In genomic region chr19:1131718-1132552, GRCh38 we compare ENCODE assay signal across 8 cellular contexts. TPM values are rescaled to one million over a fixed set of nuclear protein-coding genes. Genes with fewer than 3 reads are reported as not detected.
DNase-seq lines count a peak whose midpoint lies in the region; ATAC-seq and TF ChIP-seq lines count a peak whose summit lies in the region.

No MANE protein-coding gene starts in this region.

- no peaks in the 10 kb centered on the region for H3K36me3 ChIP-seq in neuron (ENCODE audit: insufficient read depth, low read length)
- peaks cover 6 to 12% of the 10 kb centered on the region in 2 donors for H3K36me3 ChIP-seq in stomach smooth muscle (ENCODE audit: control insufficient read depth in 2 of 2, insufficient read depth in 2 of 2, low read length in 2 of 2)

- peak; percentile 39 for ATAC-seq in HG02763 (IDR thresholded peaks at IDR 0.05; ENCODE audit: unreplicated experiment)

- POLR2A ChIA-PET in GM10248 (lab: Yijun Ruan, JAX): interaction anchor here (0.6 to 1.0 kb wide), 3 partner anchors 20 to 224 kb away, joined by 4 to 7 read pairs (median 5); no protein-coding TSS in a partner anchor

- H3K4me1 ChIP-seq in neuron (ENCODE audit: insufficient read depth, low read length) (peaks cover 20% of the 10 kb centered on the region), stomach smooth muscle (ENCODE audit: control insufficient read depth, insufficient read depth, low read length) (peaks cover 26% of the 10 kb centered on the region)

- H3K4me3 ChIP-seq in foreskin fibroblast (ENCODE audit: low read depth in 1 of 2, low read length in 2 of 2): peak overlapping the region; percentile 68 to 74
- H3K4me3 ChIP-seq in neuron (ENCODE audit: low read length): peak overlapping the region; percentile 53
- peak overlapping the region; percentile 71 to 82 for H3K4me3 ChIP-seq in stomach smooth muscle (ENCODE audit: low read length in 2 of 2)

- TF ChIP-seq CTCF in GM10248 (IDR thresholded peaks at IDR 0.05; ENCODE audit: control extremely low read depth, extremely low read depth, low read depth, missing control alignments) (no peak), foreskin fibroblast (IDR thresholded peaks at IDR 0.05; ENCODE audit: low read depth, low read length) (peak; percentile 10)

- DNase-seq in GM10248 (ENCODE audit: extremely low spot score) (peak; percentile 89), foreskin fibroblast (peak; percentile 90 to 97), putamen (ENCODE audit: low spot score) (no peak)
- DNase-seq in activated T-helper 9 cell treated with anti-CD3 and anti-CD28 coated beads, Interleukin-2, amount 50 U/mL, for 16 hours (ENCODE audit: low read depth): peak; percentile 84

- H3K27ac ChIP-seq in stomach smooth muscle (ENCODE audit: low read length): peak overlapping the region; percentile 76

- H3K9ac ChIP-seq in stomach smooth muscle (ENCODE audit: low read length in 2 of 2): peak overlapping the region; percentile 58 to 93

- CTCF ChIA-PET in GM10248 (lab: Yijun Ruan, JAX): interaction anchor here (1.1 to 1.9 kb wide), 6 partner anchors 14 to 91 kb away, joined by 3 to 18 read pairs (median 4); no protein-coding TSS in a partner anchor

- H3K9me3 ChIP-seq in neuron (ENCODE audit: low read length) (no peaks in the 10 kb centered on the region), stomach smooth muscle (ENCODE audit: control insufficient read depth in 2 of 2, low read length in 2 of 2) (no peaks in the 10 kb centered on the region)

- H3K27me3 ChIP-seq in neuron (ENCODE audit: insufficient read depth, low read length) (no peaks in the 10 kb centered on the region), stomach smooth muscle (ENCODE audit: control insufficient read depth in 1 of 2, insufficient read depth in 2 of 2, low read length in 2 of 2) (no peaks in the 10 kb centered on the region)

- H2AFZ ChIP-seq in neuron (ENCODE audit: low read depth, low read length): peak overlapping the region; percentile 74

TF ChIP-seq in PFSK-1, 5 proteins besides CTCF, POLR2A, EP300 and RAD21:
- TF ChIP-seq FOXP2 (optimal IDR thresholded peaks at IDR 0.05; ENCODE audit: borderline replicate concordance, extremely low read depth, extremely low read length, insufficient read depth) (peak; percentile 93), TAF1 (IDR thresholded peaks at IDR 0.05; ENCODE audit: borderline replicate concordance, insufficient read depth, low read length) (0 out of 2 replicates have a peak, but pooled peaks have one; percentile 17), POLR2AphosphoS5 (IDR thresholded peaks at IDR 0.05; ENCODE audit: low read depth, low read length) (0 out of 2 replicates have a peak, but pooled peaks have one; percentile 17)
- TF ChIP-seq, protein P1, sequence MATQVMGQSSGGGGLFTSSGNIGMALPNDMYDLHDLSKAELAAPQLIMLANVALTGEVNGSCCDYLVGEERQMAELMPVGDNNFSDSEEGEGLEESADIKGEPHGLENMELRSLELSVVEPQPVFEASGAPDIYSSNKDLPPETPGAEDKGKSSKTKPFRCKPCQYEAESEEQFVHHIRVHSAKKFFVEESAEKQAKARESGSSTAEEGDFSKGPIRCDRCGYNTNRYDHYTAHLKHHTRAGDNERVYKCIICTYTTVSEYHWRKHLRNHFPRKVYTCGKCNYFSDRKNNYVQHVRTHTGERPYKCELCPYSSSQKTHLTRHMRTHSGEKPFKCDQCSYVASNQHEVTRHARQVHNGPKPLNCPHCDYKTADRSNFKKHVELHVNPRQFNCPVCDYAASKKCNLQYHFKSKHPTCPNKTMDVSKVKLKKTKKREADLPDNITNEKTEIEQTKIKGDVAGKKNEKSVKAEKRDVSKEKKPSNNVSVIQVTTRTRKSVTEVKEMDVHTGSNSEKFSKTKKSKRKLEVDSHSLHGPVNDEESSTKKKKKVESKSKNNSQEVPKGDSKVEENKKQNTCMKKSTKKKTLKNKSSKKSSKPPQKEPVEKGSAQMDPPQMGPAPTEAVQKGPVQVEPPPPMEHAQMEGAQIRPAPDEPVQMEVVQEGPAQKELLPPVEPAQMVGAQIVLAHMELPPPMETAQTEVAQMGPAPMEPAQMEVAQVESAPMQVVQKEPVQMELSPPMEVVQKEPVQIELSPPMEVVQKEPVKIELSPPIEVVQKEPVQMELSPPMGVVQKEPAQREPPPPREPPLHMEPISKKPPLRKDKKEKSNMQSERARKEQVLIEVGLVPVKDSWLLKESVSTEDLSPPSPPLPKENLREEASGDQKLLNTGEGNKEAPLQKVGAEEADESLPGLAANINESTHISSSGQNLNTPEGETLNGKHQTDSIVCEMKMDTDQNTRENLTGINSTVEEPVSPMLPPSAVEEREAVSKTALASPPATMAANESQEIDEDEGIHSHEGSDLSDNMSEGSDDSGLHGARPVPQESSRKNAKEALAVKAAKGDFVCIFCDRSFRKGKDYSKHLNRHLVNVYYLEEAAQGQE (IDR thresholded peaks at IDR 0.05; ENCODE audit: insufficient read depth in 1 of 2, low read depth in 2 of 2, low read length in 2 of 2): no peak; a peak in 1 of 4 replicates
TF ChIP-seq in PFSK-1: peak in this region for 3.

RNA-seq across cellular contexts. Expression of gene GPX4, which starts 28.1 kb away (rescaled TPM):
- polyA plus RNA-seq in PFSK-1 (2012; ENCODE audit: insufficient read length, low read depth): 1,125 TPM

RNA-seq across cellular contexts. Expression of gene POLR2E, which starts 36.8 kb away (rescaled TPM):
- 531 TPM for polyA plus RNA-seq in PFSK-1 (2012; ENCODE audit: insufficient read length, low read depth)

RNA-seq across cellular contexts. Expression of gene SBNO2, which starts 42.1 kb away (rescaled TPM):
- polyA plus RNA-seq in PFSK-1 (2012; ENCODE audit: insufficient read length, low read depth): 60.9 TPM
